Comparison of ENCODE assay signal across 1 cellular context in the genomic region with DNA sequence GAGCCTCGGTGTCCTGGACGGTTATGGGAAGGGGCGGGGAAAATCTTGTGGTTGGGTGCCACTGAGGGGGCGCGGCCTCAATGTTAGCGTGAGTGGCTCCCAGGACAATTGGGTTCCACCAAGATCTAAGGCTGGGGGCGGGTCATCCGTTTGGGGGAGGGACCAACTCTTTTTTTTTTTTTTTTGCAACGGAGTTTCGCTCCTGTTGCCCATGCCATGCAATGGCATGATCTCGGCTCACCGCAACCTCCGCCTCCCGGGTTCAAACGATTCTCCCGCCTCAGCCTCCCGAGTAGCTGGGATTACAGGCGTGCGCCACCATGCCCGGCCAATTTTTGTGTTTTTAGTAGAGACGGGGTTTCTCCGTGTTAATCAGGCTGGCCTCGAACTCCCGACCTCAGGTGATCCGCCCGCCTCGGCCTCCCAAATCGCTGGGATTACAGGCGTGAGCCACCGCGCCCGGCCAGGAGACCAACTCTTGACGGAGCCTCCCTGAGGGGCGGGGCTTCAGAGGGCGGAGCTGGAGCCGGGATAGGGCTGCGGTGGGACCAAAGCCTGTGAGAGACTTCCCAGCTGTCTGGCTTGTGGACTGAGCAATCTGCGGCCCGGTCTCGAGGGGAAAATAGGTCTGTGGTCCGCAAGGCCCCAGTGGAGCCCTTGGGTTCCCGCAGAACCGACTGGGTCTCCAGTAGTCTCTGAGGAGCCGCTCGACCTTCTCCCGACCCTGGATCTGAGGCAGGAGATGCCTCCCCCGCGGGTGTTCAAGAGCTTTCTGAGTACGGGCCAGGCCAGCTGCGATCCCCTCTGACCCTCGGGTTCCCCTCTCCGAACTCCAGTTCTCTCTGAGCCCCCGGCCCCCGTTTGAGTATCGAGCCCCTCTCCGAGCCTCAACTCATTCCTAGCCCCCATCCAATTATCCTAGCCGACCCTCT.
TF ChIP-seq lines count a peak whose summit lies in the region.

No MANE protein-coding gene starts in this region.

TF ChIP-seq in HepG2, 621 proteins besides CTCF, POLR2A, EP300 and RAD21 (continued from another document and continues in another):
- TF ChIP-seq, protein P1, sequence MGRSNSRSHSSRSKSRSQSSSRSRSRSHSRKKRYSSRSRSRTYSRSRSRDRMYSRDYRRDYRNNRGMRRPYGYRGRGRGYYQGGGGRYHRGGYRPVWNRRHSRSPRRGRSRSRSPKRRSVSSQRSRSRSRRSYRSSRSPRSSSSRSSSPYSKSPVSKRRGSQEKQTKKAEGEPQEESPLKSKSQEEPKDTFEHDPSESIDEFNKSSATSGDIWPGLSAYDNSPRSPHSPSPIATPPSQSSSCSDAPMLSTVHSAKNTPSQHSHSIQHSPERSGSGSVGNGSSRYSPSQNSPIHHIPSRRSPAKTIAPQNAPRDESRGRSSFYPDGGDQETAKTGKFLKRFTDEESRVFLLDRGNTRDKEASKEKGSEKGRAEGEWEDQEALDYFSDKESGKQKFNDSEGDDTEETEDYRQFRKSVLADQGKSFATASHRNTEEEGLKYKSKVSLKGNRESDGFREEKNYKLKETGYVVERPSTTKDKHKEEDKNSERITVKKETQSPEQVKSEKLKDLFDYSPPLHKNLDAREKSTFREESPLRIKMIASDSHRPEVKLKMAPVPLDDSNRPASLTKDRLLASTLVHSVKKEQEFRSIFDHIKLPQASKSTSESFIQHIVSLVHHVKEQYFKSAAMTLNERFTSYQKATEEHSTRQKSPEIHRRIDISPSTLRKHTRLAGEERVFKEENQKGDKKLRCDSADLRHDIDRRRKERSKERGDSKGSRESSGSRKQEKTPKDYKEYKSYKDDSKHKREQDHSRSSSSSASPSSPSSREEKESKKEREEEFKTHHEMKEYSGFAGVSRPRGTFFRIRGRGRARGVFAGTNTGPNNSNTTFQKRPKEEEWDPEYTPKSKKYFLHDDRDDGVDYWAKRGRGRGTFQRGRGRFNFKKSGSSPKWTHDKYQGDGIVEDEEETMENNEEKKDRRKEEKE (IDR thresholded peaks at IDR 0.05) = no peak
- TF ChIP-seq ZNF570 (CRISPR knock-in tag; IDR thresholded peaks at IDR 0.05; ENCODE audit: borderline replicate concordance) (0 out of 2 replicates have a peak, but pooled peaks have one; percentile 56), ZNF850 (CRISPR knock-in tag; conservative IDR thresholded peaks at IDR 0.05) (no peak; the same call in 1 of the 2 replicates), ZNF883 (CRISPR knock-in tag; IDR thresholded peaks at IDR 0.05; ENCODE audit: not compliant biosample characterization) (no peak), ERF (CRISPR knock-in tag; IDR thresholded peaks at IDR 0.05) (peak; percentile 93), ZNF773 (CRISPR knock-in tag; IDR thresholded peaks at IDR 0.05; ENCODE audit: borderline replicate concordance) (peak; percentile 80; the same call in 1 of the 2 replicates), ZIK1 (CRISPR knock-in tag; IDR thresholded peaks at IDR 0.05; ENCODE audit: borderline replicate concordance, low read depth) (no peak), MAFF (IDR thresholded peaks at IDR 0.05; ENCODE audit: low read depth, low read length) (0 out of 2 replicates have a peak, but pooled peaks have one; percentile 0), PHF20 (CRISPR knock-in tag; IDR thresholded peaks at IDR 0.05) (peak; percentile 21; the same call in 1 of the 2 replicates), ZNF563 (CRISPR knock-in tag; IDR thresholded peaks at IDR 0.05) (no peak; the same call in none of the 2 replicates), ASH2L (IDR thresholded peaks at IDR 0.05; ENCODE audit: insufficient read length, low read depth, low read length) (peak; percentile 55), ZMYM4 (CRISPR knock-in tag; IDR thresholded peaks at IDR 0.05) (peak; percentile 62; the same call in 1 of the 2 replicates), CAMTA2 (CRISPR knock-in tag; IDR thresholded peaks at IDR 0.05; ENCODE audit: borderline replicate concordance) (peak; percentile 67; the same call in 1 of the 2 replicates), ZNF224 (CRISPR knock-in tag; IDR thresholded peaks at IDR 0.05) (peak; percentile 74; the same call in 1 of the 2 replicates), SMARCE1 (IDR thresholded peaks at IDR 0.05; ENCODE audit: borderline replicate concordance) (no peak), ZNF34 (CRISPR knock-in tag; IDR thresholded peaks at IDR 0.05; ENCODE audit: borderline replicate concordance) (no peak), ZKSCAN5 (CRISPR knock-in tag; IDR thresholded peaks at IDR 0.05) (no peak), TSC22D2 (CRISPR knock-in tag; IDR thresholded peaks at IDR 0.05; ENCODE audit: borderline replicate concordance) (no peak)
- TF ChIP-seq, protein P2, sequence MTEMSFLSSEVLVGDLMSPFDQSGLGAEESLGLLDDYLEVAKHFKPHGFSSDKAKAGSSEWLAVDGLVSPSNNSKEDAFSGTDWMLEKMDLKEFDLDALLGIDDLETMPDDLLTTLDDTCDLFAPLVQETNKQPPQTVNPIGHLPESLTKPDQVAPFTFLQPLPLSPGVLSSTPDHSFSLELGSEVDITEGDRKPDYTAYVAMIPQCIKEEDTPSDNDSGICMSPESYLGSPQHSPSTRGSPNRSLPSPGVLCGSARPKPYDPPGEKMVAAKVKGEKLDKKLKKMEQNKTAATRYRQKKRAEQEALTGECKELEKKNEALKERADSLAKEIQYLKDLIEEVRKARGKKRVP (CRISPR knock-in tag; IDR thresholded peaks at IDR 0.05) = no peak
- TF ChIP-seq, protein P3, sequence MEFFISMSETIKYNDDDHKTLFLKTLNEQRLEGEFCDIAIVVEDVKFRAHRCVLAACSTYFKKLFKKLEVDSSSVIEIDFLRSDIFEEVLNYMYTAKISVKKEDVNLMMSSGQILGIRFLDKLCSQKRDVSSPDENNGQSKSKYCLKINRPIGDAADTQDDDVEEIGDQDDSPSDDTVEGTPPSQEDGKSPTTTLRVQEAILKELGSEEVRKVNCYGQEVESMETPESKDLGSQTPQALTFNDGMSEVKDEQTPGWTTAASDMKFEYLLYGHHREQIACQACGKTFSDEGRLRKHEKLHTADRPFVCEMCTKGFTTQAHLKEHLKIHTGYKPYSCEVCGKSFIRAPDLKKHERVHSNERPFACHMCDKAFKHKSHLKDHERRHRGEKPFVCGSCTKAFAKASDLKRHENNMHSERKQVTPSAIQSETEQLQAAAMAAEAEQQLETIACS (CRISPR knock-in tag; IDR thresholded peaks at IDR 0.05) = no peak
- TF ChIP-seq, protein P4, sequence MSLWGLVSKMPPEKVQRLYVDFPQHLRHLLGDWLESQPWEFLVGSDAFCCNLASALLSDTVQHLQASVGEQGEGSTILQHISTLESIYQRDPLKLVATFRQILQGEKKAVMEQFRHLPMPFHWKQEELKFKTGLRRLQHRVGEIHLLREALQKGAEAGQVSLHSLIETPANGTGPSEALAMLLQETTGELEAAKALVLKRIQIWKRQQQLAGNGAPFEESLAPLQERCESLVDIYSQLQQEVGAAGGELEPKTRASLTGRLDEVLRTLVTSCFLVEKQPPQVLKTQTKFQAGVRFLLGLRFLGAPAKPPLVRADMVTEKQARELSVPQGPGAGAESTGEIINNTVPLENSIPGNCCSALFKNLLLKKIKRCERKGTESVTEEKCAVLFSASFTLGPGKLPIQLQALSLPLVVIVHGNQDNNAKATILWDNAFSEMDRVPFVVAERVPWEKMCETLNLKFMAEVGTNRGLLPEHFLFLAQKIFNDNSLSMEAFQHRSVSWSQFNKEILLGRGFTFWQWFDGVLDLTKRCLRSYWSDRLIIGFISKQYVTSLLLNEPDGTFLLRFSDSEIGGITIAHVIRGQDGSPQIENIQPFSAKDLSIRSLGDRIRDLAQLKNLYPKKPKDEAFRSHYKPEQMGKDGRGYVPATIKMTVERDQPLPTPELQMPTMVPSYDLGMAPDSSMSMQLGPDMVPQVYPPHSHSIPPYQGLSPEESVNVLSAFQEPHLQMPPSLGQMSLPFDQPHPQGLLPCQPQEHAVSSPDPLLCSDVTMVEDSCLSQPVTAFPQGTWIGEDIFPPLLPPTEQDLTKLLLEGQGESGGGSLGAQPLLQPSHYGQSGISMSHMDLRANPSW (CRISPR knock-in tag; IDR thresholded peaks at IDR 0.05; ENCODE audit: borderline replicate concordance) = no peak; the same call in 1 of the 2 replicates
- TF ChIP-seq, protein P5, sequence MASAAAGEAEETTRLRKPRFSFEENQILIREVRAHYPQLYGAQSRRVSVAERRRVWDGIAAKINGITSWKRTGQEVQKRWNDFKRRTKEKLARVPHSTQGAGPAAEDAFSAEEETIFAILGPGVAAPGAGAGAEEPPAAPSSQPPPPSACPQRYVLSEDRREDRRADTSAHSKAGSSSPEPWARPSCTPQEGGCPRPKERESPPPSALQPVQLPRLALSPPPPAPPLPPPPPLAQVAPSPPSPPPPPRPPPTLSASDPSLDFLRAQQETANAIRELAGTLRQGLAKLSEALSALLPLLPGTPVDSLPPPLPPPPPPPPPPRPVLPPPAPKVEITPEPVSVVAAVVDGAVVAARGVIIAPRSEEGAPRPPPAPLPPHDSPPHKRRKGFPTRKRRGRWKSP (CRISPR knock-in tag; IDR thresholded peaks at IDR 0.05) = peak; percentile 66
- TF ChIP-seq, protein P6, sequence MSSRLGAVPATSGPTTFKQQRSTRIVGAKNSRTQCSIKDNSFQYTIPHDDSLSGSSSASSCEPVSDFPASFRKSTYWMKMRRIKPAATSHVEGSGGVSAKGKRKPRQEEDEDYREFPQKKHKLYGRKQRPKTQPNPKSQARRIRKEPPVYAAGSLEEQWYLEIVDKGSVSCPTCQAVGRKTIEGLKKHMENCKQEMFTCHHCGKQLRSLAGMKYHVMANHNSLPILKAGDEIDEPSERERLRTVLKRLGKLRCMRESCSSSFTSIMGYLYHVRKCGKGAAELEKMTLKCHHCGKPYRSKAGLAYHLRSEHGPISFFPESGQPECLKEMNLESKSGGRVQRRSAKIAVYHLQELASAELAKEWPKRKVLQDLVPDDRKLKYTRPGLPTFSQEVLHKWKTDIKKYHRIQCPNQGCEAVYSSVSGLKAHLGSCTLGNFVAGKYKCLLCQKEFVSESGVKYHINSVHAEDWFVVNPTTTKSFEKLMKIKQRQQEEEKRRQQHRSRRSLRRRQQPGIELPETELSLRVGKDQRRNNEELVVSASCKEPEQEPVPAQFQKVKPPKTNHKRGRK (CRISPR knock-in tag; IDR thresholded peaks at IDR 0.05) = no peak
- TF ChIP-seq, protein P7, sequence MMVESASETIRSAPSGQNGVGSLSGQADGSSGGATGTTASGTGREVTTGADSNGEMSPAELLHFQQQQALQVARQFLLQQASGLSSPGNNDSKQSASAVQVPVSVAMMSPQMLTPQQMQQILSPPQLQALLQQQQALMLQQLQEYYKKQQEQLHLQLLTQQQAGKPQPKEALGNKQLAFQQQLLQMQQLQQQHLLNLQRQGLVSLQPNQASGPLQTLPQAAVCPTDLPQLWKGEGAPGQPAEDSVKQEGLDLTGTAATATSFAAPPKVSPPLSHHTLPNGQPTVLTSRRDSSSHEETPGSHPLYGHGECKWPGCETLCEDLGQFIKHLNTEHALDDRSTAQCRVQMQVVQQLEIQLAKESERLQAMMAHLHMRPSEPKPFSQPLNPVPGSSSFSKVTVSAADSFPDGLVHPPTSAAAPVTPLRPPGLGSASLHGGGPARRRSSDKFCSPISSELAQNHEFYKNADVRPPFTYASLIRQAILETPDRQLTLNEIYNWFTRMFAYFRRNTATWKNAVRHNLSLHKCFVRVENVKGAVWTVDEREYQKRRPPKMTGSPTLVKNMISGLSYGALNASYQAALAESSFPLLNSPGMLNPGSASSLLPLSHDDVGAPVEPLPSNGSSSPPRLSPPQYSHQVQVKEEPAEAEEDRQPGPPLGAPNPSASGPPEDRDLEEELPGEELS (CRISPR knock-in tag; IDR thresholded peaks at IDR 0.05) = no peak; the same call in 1 of the 2 replicates
- TF ChIP-seq, protein P8, sequence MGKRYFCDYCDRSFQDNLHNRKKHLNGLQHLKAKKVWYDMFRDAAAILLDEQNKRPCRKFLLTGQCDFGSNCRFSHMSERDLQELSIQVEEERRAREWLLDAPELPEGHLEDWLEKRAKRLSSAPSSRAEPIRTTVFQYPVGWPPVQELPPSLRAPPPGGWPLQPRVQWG (CRISPR knock-in tag; IDR thresholded peaks at IDR 0.05; ENCODE audit: borderline replicate concordance, low read depth) = no peak
- TF ChIP-seq, protein P9, sequence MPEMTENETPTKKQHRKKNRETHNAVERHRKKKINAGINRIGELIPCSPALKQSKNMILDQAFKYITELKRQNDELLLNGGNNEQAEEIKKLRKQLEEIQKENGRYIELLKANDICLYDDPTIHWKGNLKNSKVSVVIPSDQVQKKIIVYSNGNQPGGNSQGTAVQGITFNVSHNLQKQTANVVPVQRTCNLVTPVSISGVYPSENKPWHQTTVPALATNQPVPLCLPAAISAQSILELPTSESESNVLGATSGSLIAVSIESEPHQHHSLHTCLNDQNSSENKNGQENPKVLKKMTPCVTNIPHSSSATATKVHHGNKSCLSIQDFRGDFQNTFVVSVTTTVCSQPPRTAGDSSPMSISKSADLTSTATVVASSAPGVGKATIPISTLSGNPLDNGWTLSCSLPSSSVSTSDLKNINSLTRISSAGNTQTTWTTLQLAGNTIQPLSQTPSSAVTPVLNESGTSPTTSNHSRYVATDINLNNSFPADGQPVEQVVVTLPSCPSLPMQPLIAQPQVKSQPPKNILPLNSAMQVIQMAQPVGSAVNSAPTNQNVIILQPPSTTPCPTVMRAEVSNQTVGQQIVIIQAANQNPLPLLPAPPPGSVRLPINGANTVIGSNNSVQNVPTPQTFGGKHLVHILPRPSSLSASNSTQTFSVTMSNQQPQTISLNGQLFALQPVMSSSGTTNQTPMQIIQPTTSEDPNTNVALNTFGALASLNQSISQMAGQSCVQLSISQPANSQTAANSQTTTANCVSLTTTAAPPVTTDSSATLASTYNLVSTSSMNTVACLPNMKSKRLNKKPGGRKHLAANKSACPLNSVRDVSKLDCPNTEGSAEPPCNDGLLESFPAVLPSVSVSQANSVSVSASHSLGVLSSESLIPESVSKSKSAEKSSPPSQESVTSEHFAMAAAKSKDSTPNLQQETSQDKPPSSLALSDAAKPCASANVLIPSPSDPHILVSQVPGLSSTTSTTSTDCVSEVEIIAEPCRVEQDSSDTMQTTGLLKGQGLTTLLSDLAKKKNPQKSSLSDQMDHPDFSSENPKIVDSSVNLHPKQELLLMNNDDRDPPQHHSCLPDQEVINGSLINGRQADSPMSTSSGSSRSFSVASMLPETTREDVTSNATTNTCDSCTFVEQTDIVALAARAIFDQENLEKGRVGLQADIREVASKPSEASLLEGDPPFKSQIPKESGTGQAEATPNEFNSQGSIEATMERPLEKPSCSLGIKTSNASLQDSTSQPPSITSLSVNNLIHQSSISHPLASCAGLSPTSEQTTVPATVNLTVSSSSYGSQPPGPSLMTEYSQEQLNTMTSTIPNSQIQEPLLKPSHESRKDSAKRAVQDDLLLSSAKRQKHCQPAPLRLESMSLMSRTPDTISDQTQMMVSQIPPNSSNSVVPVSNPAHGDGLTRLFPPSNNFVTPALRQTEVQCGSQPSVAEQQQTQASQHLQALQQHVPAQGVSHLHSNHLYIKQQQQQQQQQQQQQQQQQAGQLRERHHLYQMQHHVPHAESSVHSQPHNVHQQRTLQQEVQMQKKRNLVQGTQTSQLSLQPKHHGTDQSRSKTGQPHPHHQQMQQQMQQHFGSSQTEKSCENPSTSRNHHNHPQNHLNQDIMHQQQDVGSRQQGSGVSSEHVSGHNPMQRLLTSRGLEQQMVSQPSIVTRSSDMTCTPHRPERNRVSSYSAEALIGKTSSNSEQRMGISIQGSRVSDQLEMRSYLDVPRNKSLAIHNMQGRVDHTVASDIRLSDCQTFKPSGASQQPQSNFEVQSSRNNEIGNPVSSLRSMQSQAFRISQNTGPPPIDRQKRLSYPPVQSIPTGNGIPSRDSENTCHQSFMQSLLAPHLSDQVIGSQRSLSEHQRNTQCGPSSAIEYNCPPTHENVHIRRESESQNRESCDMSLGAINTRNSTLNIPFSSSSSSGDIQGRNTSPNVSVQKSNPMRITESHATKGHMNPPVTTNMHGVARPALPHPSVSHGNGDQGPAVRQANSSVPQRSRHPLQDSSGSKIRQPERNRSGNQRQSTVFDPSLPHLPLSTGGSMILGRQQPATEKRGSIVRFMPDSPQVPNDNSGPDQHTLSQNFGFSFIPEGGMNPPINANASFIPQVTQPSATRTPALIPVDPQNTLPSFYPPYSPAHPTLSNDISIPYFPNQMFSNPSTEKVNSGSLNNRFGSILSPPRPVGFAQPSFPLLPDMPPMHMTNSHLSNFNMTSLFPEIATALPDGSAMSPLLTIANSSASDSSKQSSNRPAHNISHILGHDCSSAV (CRISPR knock-in tag; IDR thresholded peaks at IDR 0.05; ENCODE audit: borderline replicate concordance) = no peak
